In genomic region chr20:33908868-33909267, GRCh38 we compare ENCODE assay signal across 30 cellular contexts.
A peak's percentile ranks its signal among the peaks of the same experiment; 100 is the strongest.
DNase-seq lines count a peak whose midpoint lies in the region; ATAC-seq, FAIRE-seq and TF ChIP-seq lines count a peak whose summit lies in the region.
"Had no signal": no experiment of that assay in that cellular context is flagged by ENCODE, and none has a peak within 500 bp of the region (broad histone marks: within the 10 kb centered on the region; RNA-seq: fewer than 3 reads in every experiment).

No MANE protein-coding gene starts in this region.

- H2AFZ ChIP-seq in HepG2 (ENCODE audit: low read length), result no peak overlapping the region
- H2AFZ ChIP-seq in osteoblast (ENCODE audit: low read length), result no peak overlapping the region

- ATAC-seq in HepG2, result no peak
- ATAC-seq in right lobe of liver, result no peak
- no peak for ATAC-seq in upper lobe of right lung
- ATAC-seq in GM21381 (IDR thresholded peaks at IDR 0.05; ENCODE audit: unreplicated experiment), result no peak
- ATAC-seq: CD8-positive, alpha-beta T cell; GM12878; natural killer cell; stimulated activated memory B cell treated with anti-CD40 and anti-IgM and Interleukin-4, amounts not matched to agents 10 μg/mL and 1 μg/mL and 100 μg/mL, for 72 hours had no signal

- in situ Hi-C loops in HepG2 (cut with HindIII; ENCODE audit: extremely low pct_ligation_motif_present, low pct_unique_long_range_greater_than_20kb) (no loop called here), KBM-7 (cut with MboI; ENCODE audit: low pct_unique_long_range_greater_than_20kb, low sequenced_read_pairs) (no loop called here)

- no peak for TF ChIP-seq RAD21 in HepG2 (CRISPR knock-in tag; IDR thresholded peaks at IDR 0.05)

- H3K4me3 ChIP-seq in HepG2 (replicated peaks in 1 of 3; ENCODE audit: insufficient read depth in 1 of 3, low read depth in 2 of 3, low read length in 3 of 3), result no peak overlapping the region
- no peak overlapping the region for H3K4me3 ChIP-seq in right lobe of liver
- H3K4me3 ChIP-seq in adipocyte (ENCODE audit: low read length), result no peak overlapping the region
- H3K4me3 ChIP-seq in osteoblast (ENCODE audit: insufficient read depth, low read length), result no peak overlapping the region
- H3K4me3 ChIP-seq in upper lobe of right lung, result no peak overlapping the region
- H3K4me3 ChIP-seq: colonic mucosa, gastroesophageal sphincter, GM12878, psoas muscle, uterus had no signal

- POLR2A ChIA-PET in HepG2 (lab: Yijun Ruan, JAX), result interaction anchor here (1.0 to 1.2 kb wide), 2 partner anchors 84 to 204 kb away, joined by 3 to 4 read pairs; partner anchors contain the start of gene EIF2S2

- peak overlapping the region; percentile 36 for H3K27ac ChIP-seq in HepG2 (ENCODE audit: extremely low read length, insufficient read depth, low read length)
- H3K27ac ChIP-seq in right lobe of liver, result no peak overlapping the region
- peak overlapping the region; percentile 93 for H3K27ac ChIP-seq in osteoblast (ENCODE audit: low read depth, low read length)
- peak overlapping the region; percentile 55 for H3K27ac ChIP-seq in upper lobe of right lung
- H3K27ac ChIP-seq: colonic mucosa, gastroesophageal sphincter, psoas muscle, uterus had no signal

- H3K27me3 ChIP-seq in HepG2 (ENCODE audit: control insufficient read depth in 1 of 2, insufficient read depth in 2 of 2, low read length in 2 of 2) (no peaks in the 10 kb centered on the region), right lobe of liver (no peaks in the 10 kb centered on the region), adipocyte (replicated peaks; ENCODE audit: control insufficient read depth, insufficient read depth, low read length) (no peaks in the 10 kb centered on the region), osteoblast (ENCODE audit: insufficient read depth, low read length) (no peaks in the 10 kb centered on the region), upper lobe of right lung (no peaks in the 10 kb centered on the region)
- H3K27me3 ChIP-seq: colonic mucosa, gastroesophageal sphincter, uterus had no signal

- TF ChIP-seq EP300 in HepG2 (IDR thresholded peaks at IDR 0.05; ENCODE audit: low read depth in 2 of 2, low read length in 2 of 2) (no peak), HepG2 (CRISPR knock-in tag; IDR thresholded peaks at IDR 0.05; ENCODE audit: borderline replicate concordance) (no peak)

- no peaks in the 10 kb centered on the region for H3K9me3 ChIP-seq in HepG2 (ENCODE audit: low read length)
- H3K9me3 ChIP-seq in right lobe of liver, result no peaks in the 10 kb centered on the region
- H3K9me3 ChIP-seq in adipocyte (ENCODE audit: control insufficient read depth, low read length), result no peaks in the 10 kb centered on the region
- no peaks in the 10 kb centered on the region for H3K9me3 ChIP-seq in osteoblast (ENCODE audit: low read depth, low read length)
- no peaks in the 10 kb centered on the region for H3K9me3 ChIP-seq in upper lobe of right lung
- H3K9me3 ChIP-seq: colonic mucosa, gastroesophageal sphincter, psoas muscle, uterus had no signal

- no peaks in the 10 kb centered on the region for H3K36me3 ChIP-seq in HepG2 (replicated peaks in 1 of 2; ENCODE audit: control insufficient read depth in 1 of 2, insufficient read depth in 2 of 2, low read length in 2 of 2)
- no peaks in the 10 kb centered on the region for H3K36me3 ChIP-seq in right lobe of liver
- H3K36me3 ChIP-seq in adipocyte (ENCODE audit: control insufficient read depth, insufficient read depth, low read length, severe bottlenecking), result no peaks in the 10 kb centered on the region
- no peaks in the 10 kb centered on the region for H3K36me3 ChIP-seq in osteoblast (ENCODE audit: insufficient read depth, low read length)
- H3K36me3 ChIP-seq in upper lobe of right lung, result no peaks in the 10 kb centered on the region
- H3K36me3 ChIP-seq: colonic mucosa, gastroesophageal sphincter, uterus had no signal

- FAIRE-seq in HepG2 (lab: Jason Lieb, UNC), result no peak
- FAIRE-seq: A204.1, GM12878 had no signal

- H3K9ac ChIP-seq in HepG2 (ENCODE audit: insufficient read depth, low read depth, low read length) (no peak overlapping the region), adipocyte (ENCODE audit: low read length) (peak overlapping the region; percentile 37)

- DNase-seq in HepG2 (ENCODE audit: low spot score) (no peak), right lobe of liver (no peak), adipocyte (ENCODE audit: low read depth) (no peak), osteoblast (ENCODE audit: insufficient read length, low spot score, missing footprints) (no peak), upper lobe of right lung (no peak), DMS79 treated with DMSO at 0.1 percent for 48 hours (lab: John Stamatoyannopoulos, UW) (no peak), KBM-7 (no peak)
- DNase-seq: activated CD4-positive, alpha-beta T cell treated with anti-CD3 and anti-CD28 coated beads, Interleukin-2, amount 10 ng/mL, durations not matched to agents 24 days and 14 days; activated CD8-positive, alpha-beta memory T cell treated with anti-CD3 and anti-CD28 coated beads for 24 hours; activated naive CD4-positive, alpha-beta T cell treated with anti-CD3 and anti-CD28 coated beads, Interleukin-2, amount 50 U/mL, for 16 hours; activated T-cell treated with anti-CD3 and anti-CD28 coated beads for 4 hours; amygdala; CD8-positive, alpha-beta T cell; colonic mucosa; DMS 273 treated with DMSO at 0.1 percent for 48 hours; effector CD4-positive, alpha-beta T cell; KG1; MM.1S; natural killer cell; NCI-H524; occipital lobe; psoas muscle; Right ventricle myocardium superior; substantia nigra; uterus had no signal

- CTCF ChIA-PET in HepG2 (lab: Yijun Ruan, JAX; ENCODE audit: low intra/inter-chr PET ratio, low total read pairs), result no interaction called here

- H3K4me1 ChIP-seq in HepG2 (ENCODE audit: insufficient read depth, low read length) (peaks cover 49% of the 10 kb centered on the region), right lobe of liver (no peaks in the 10 kb centered on the region), adipocyte (ENCODE audit: control insufficient read depth, insufficient read depth, low read length) (peaks cover 34% of the 10 kb centered on the region), osteoblast (ENCODE audit: insufficient read depth, low read length) (peaks cover 36% of the 10 kb centered on the region), upper lobe of right lung (peaks cover 22% of the 10 kb centered on the region)
- H3K4me1 ChIP-seq: colonic mucosa, uterus had no signal

- no peak overlapping the region; the same call in 1 of the 2 replicates for H3K4me2 ChIP-seq in HepG2 (ENCODE audit: low read depth, low read length)
- peak overlapping the region; percentile 54 for H3K4me2 ChIP-seq in osteoblast (ENCODE audit: insufficient read depth, low read length)

- no peaks in the 10 kb centered on the region for H4K20me1 ChIP-seq in HepG2 (ENCODE audit: insufficient read depth, low read length)
- H4K20me1 ChIP-seq in osteoblast (ENCODE audit: insufficient read depth, low read length), result no peaks in the 10 kb centered on the region

- BruUV-seq in HepG2 (replicated peaks; lab: Mats Ljungman, UMichigan), result no TSS peak

- intact Hi-C loops in HepG2 (cut with micrococcal nuclease; ENCODE audit: unreplicated experiment) (loop anchor here (10.0 kb wide), 1 partner anchor 84 kb away; no protein-coding TSS in a partner anchor), right lobe of liver (cut with DNase I) (no loop called here), upper lobe of right lung (cut with DNase I) (no loop called here)

- H3K79me2 ChIP-seq in HepG2 (ENCODE audit: insufficient read depth, low read length) (no peaks in the 10 kb centered on the region), osteoblast (ENCODE audit: insufficient read depth, low read length) (no peaks in the 10 kb centered on the region)

- TF ChIP-seq CTCF in HepG2 (CRISPR knock-in tag; IDR thresholded peaks at IDR 0.05) (no peak), right lobe of liver (IDR thresholded peaks at IDR 0.05) (no peak), osteoblast (IDR thresholded peaks at IDR 0.05; ENCODE audit: extremely low read depth, low read depth, low read length) (no peak), upper lobe of right lung (IDR thresholded peaks at IDR 0.05) (no peak)

- WGBS in HepG2 (ENCODE audit: low lambda C conversion rate), result 96% methylated on average over 6 of the region's 6 CpGs
- 72% methylated on average over 4 of the region's 6 CpGs for WGBS in right lobe of liver (ENCODE audit: insufficient coverage, low coverage, low lambda C conversion rate, missing lambda C conversion rate)

- TF ChIP-seq POLR2A in HepG2 (IDR thresholded peaks at IDR 0.05; ENCODE audit: insufficient read depth in 1 of 2, low read depth in 2 of 2, low read length in 2 of 2), result no peak
- no peak for TF ChIP-seq POLR2A in right lobe of liver (IDR thresholded peaks at IDR 0.05)

TF ChIP-seq in HepG2, 621 proteins besides CTCF, POLR2A, EP300 and RAD21:
- TF ChIP-seq BCL6 (CRISPR knock-in tag; IDR thresholded peaks at IDR 0.05), result no peak
- peak; percentile 51; the same call in 1 of the 2 replicates for TF ChIP-seq ZNF121 (CRISPR knock-in tag; IDR thresholded peaks at IDR 0.05)

Comparison
In these comparisons a context has a peak if more than half of its experiments do, and no peak if none do; other contexts are left out.
1. H3K27ac ChIP-seq: peak in HepG2 (single experiment), osteoblast (single experiment) and upper lobe of right lung (single experiment); none in right lobe of liver (0 of 3).